ENCODE assay signal across 15 cellular contexts in genomic region chr1:100794719-100795645, GRCh38.
A peak's percentile ranks its signal among the peaks of the same experiment; 100 is the strongest.
DNase-seq lines count a peak whose midpoint lies in the region; ATAC-seq and TF ChIP-seq lines count a peak whose summit lies in the region.
"Had no signal": no experiment of that assay in that cellular context is flagged by ENCODE, and none has a peak within 500 bp of the region (broad histone marks: within the 10 kb centered on the region; RNA-seq: fewer than 3 reads in every experiment).

No MANE protein-coding gene starts in this region.

- H3K27me3 ChIP-seq in cardiac muscle cell, result no peaks in the 10 kb centered on the region

- H3K27ac ChIP-seq in cardiac muscle cell, result peak overlapping the region; percentile 92

- ATAC-seq in left ventricle myocardium superior (no peak), GM21723 (IDR thresholded peaks at IDR 0.05; ENCODE audit: unreplicated experiment) (no peak)
- ATAC-seq: activated naive CD4-positive, alpha-beta T cell treated with anti-CD3 and anti-CD28 coated beads, Interleukin-2, amount 50 U/mL, for 72 hours; Panc1; T-helper 17 cell had no signal

- peak in 1 of 2 donors; percentile 78 for DNase-seq in cardiac muscle cell (ENCODE audit: low read depth in 1 of 2, low spot score in 1 of 2)
- no peak for DNase-seq in left ventricle myocardium superior
- peak; percentile 82 for DNase-seq in NCI-H524 treated with DMSO at 0.1 percent for 48 hours (lab: John Stamatoyannopoulos, UW)
- DNase-seq in fibroblast of mammary gland (ENCODE audit: low read depth), result peak; percentile 65
- DNase-seq in superior temporal gyrus (ENCODE audit: extremely low spot score), result peak; percentile 40
- DNase-seq in RKO (ENCODE audit: low spot score), result no peak
- DNase-seq in OCI-M2 (lab: John Stamatoyannopoulos, UW; ENCODE audit: unreplicated experiment), result no peak
- DNase-seq: Caco-2, erythroblast, NCI-H226, nephron progenitor cell, T-helper 17 cell had no signal

- H3K36me3 ChIP-seq in cardiac muscle cell, result no peaks in the 10 kb centered on the region

- intact Hi-C loops in left ventricle myocardium superior (cut with micrococcal nuclease), result no loop called here

- no peak for TF ChIP-seq CTCF in cardiac muscle cell (IDR thresholded peaks at IDR 0.05; ENCODE audit: low read depth, low read length)
- TF ChIP-seq CTCF in fibroblast of mammary gland (conservative IDR thresholded peaks at IDR 0.05; ENCODE audit: control insufficient read depth, insufficient read depth, low read depth, low read length), result no peak

- H3K9me3 ChIP-seq in cardiac muscle cell (ENCODE audit: low read depth), result no peaks in the 10 kb centered on the region
- H3K9me3 ChIP-seq: Caco-2 had no signal

- H3K4me1 ChIP-seq in cardiac muscle cell (ENCODE audit: low read depth), result peaks cover 31% of the 10 kb centered on the region

- H3K4me3 ChIP-seq in cardiac muscle cell (no peak overlapping the region), fibroblast of mammary gland (ENCODE audit: control insufficient read depth, low read depth, low read length) (no peak overlapping the region)

Comparison
In these comparisons a context has a peak if more than half of its experiments do, and no peak if none do; other contexts are left out.
1. DNase-seq: peak in NCI-H524 treated with DMSO at 0.1 percent for 48 hours (single experiment), fibroblast of mammary gland (single experiment) and superior temporal gyrus (single experiment); none in left ventricle myocardium superior (single experiment), RKO (single experiment) and OCI-M2 (single experiment).